In the genomic region with DNA sequence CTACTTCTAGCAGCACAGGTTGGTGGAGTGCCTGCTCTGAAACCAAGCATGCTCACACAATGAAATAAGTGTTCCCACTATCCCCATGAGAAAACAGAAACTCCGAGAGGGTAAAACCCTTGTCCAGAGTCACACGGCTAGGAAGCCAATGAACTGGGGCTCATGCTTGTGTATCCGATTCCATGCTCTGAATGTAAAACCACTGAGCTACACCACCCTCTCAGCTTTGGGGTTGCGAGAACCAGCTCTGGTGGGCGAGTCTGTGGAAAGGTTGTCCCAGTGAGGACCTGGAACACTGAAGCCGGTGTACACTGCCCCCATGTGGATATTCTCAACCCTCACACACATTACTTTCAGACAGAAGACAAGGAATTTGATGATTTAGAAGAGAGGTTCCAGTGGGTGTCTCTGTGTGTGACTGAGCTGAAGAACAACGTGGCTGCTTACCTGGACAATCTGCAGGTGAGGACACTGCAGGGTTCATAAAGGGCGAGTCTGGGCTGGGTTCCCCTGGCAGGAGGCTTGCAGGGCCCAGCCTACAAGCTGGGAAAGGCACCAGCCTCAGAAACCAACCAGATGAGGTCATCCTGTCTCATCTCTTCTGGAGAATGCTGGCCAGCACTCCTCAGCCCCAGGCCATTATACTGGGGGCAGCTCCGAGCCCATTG, we compare ENCODE assay signal across 8 cellular contexts. TPM values are rescaled to one million over a fixed set of nuclear protein-coding genes. Genes with fewer than 3 reads are reported as not detected.
DNase-seq lines count a peak whose midpoint lies in the region; ATAC-seq, FAIRE-seq and TF ChIP-seq lines count a peak whose summit lies in the region.

No MANE protein-coding gene starts in this region.

- intact Hi-C loops in endothelial cell of umbilical vein (cut with micrococcal nuclease) = loop anchor here (1.0 to 5.0 kb wide), 7 partner anchors 37 to 236 kb away; a partner anchor contains a TSS

- no peaks in the 10 kb centered on the region for H3F3A ChIP-seq in SU-DHL-6 (ENCODE audit: insufficient read depth)

- dilution Hi-C loops in endothelial cell of umbilical vein (cut with MboI; ENCODE audit: extremely low pct_ligation_motif_present, low sequenced_read_pairs) = no loop called here

- H3K27me3 ChIP-seq in KMS-11 (ENCODE audit: insufficient read depth, low read depth) (no peaks in the 10 kb centered on the region), SU-DHL-6 (ENCODE audit: low read length) (no peaks in the 10 kb centered on the region), endothelial cell of umbilical vein (ENCODE audit: control insufficient read depth in 2 of 2, insufficient read depth in 2 of 2, low read length in 2 of 2) (no peaks in the 10 kb centered on the region)

- H3K36me3 ChIP-seq in KMS-11 (ENCODE audit: insufficient read depth) (no peaks in the 10 kb centered on the region), SU-DHL-6 (ENCODE audit: low read length) (no peaks in the 10 kb centered on the region), endothelial cell of umbilical vein (ENCODE audit: control insufficient read depth in 2 of 2, extremely low read depth in 1 of 2, insufficient read depth in 2 of 2, low read length in 2 of 2) (peaks cover 0 to 11% of the 10 kb centered on the region in 2 experiments)

- CTCF ChIA-PET in endothelial cell of umbilical vein (lab: Charles Lee) = interaction anchor here (0.6 to 4.8 kb wide), 45 partner anchors 9 to 373 kb away, joined by 3 to 71 read pairs (median 5); a partner anchor contains a TSS

- no peaks in the 10 kb centered on the region for H4K20me1 ChIP-seq in KMS-11 (ENCODE audit: insufficient read depth)
- no peaks in the 10 kb centered on the region for H4K20me1 ChIP-seq in SU-DHL-6 (ENCODE audit: low read depth, low read length)
- no peaks in the 10 kb centered on the region for H4K20me1 ChIP-seq in endothelial cell of umbilical vein (replicated peaks; ENCODE audit: control insufficient read depth, extremely low read depth, insufficient read depth, low read length)

- TF ChIP-seq CTCF in KMS-11 (conservative IDR thresholded peaks at IDR 0.05; ENCODE audit: low read depth, low read length) = peak; percentile 73
- TF ChIP-seq CTCF in SU-DHL-6 (IDR thresholded peaks at IDR 0.05; ENCODE audit: insufficient read depth, low read length, poor library complexity, severe bottlenecking) = peak; percentile 79
- peak; percentile 67 to 75 for TF ChIP-seq CTCF in endothelial cell of umbilical vein (IDR thresholded peaks at IDR 0.05; ENCODE audit: extremely low read depth in 1 of 2, insufficient read depth in 1 of 2, low read depth in 1 of 2, low read length in 2 of 2)

- H2AFZ ChIP-seq in KMS-11 (ENCODE audit: low read depth) = no peak overlapping the region
- H2AFZ ChIP-seq in SU-DHL-6 (ENCODE audit: low read depth, low read length, severe bottlenecking) = no peak overlapping the region
- H2AFZ ChIP-seq in endothelial cell of umbilical vein (ENCODE audit: low read depth, low read length) = no peak overlapping the region

- H3K4me1 ChIP-seq in KMS-11 (ENCODE audit: low read depth, poor library complexity, severe bottlenecking) (peaks cover 37% of the 10 kb centered on the region), endothelial cell of umbilical vein (ENCODE audit: control insufficient read depth, extremely low read depth, insufficient read depth, low read length) (peaks cover 6% of the 10 kb centered on the region)

- no peaks in the 10 kb centered on the region for H3K9me2 ChIP-seq in SU-DHL-6 (replicated peaks; ENCODE audit: insufficient read depth, low read length)

- no peak overlapping the region for H3K4me2 ChIP-seq in KMS-11
- no peak overlapping the region for H3K4me2 ChIP-seq in SU-DHL-6 (ENCODE audit: low read depth, low read length, poor library complexity, severe bottlenecking)
- no peak overlapping the region for H3K4me2 ChIP-seq in endothelial cell of umbilical vein (ENCODE audit: insufficient read depth, low read length)

- H3K4me3 ChIP-seq in KMS-11 (IDR thresholded peaks at IDR 0.05; ENCODE audit: insufficient read depth, low read depth, low read length) (no peak overlapping the region), SU-DHL-6 (ENCODE audit: insufficient read depth, low read length, poor library complexity, severe bottlenecking) (no peak overlapping the region), endothelial cell of umbilical vein (replicated peaks in 1 of 3; ENCODE audit: insufficient read depth in 1 of 3, low read depth in 1 of 3, low read length in 3 of 3) (no peak overlapping the region)

- DNase-seq in NCI-H1436 (lab: John Stamatoyannopoulos, UW) = peak; percentile 10
- no peak for DNase-seq in NCI-H1436 treated with DMSO at 0.1 percent for 48 hours (lab: John Stamatoyannopoulos, UW)
- peak; percentile 70 for DNase-seq in endothelial cell of umbilical vein (ENCODE audit: low read depth, low spot score)
- DNase-seq in midbrain (lab: John Stamatoyannopoulos, UW) = peak; percentile 67
- DNase-seq in NK-92 treated with Interleukin-12 subunit alpha and Interleukin-12 subunit beta, amount 100 ng/mL, for 24 hours (lab: John Stamatoyannopoulos, UW) = no peak

- H3K9me3 ChIP-seq in SU-DHL-6 (ENCODE audit: insufficient read depth, low read length) (no peaks in the 10 kb centered on the region), endothelial cell of umbilical vein (replicated peaks; ENCODE audit: control insufficient read depth, insufficient read depth, low read length) (no peaks in the 10 kb centered on the region)

- H3K79me2 ChIP-seq in KMS-11 (ENCODE audit: insufficient read depth, low read depth) (no peaks in the 10 kb centered on the region), SU-DHL-6 (ENCODE audit: insufficient read depth, low read length) (no peaks in the 10 kb centered on the region), endothelial cell of umbilical vein (ENCODE audit: control insufficient read depth, insufficient read depth, low read length) (no peaks in the 10 kb centered on the region)

- POLR2A ChIA-PET in endothelial cell of umbilical vein (lab: Charles Lee) = no interaction called here

- no peak for TF ChIP-seq POLR2A in endothelial cell of umbilical vein (IDR thresholded peaks at IDR 0.05; ENCODE audit: low read depth, low read length)

- H3K9me1 ChIP-seq in endothelial cell of umbilical vein (replicated peaks; ENCODE audit: control insufficient read depth, extremely low read depth, insufficient read depth, low read length) = no peaks in the 10 kb centered on the region

- no peak overlapping the region for H3K9ac ChIP-seq in KMS-11
- no peak overlapping the region for H3K9ac ChIP-seq in SU-DHL-6 (ENCODE audit: low read length)
- H3K9ac ChIP-seq in endothelial cell of umbilical vein (replicated peaks; ENCODE audit: extremely low read depth, insufficient read depth, low read length) = no peak overlapping the region

- peak; percentile 46 for ATAC-seq in GM21360 (IDR thresholded peaks at IDR 0.05; ENCODE audit: unreplicated experiment)

- FAIRE-seq in endothelial cell of umbilical vein (lab: Jason Lieb, UNC) = peak; percentile 92

- no TSS peak for BruUV-seq in endothelial cell of umbilical vein (replicated peaks; lab: Mats Ljungman, UMichigan)

- H3K27ac ChIP-seq in KMS-11 (no peak overlapping the region), SU-DHL-6 (ENCODE audit: low read depth, low read length) (no peak overlapping the region), endothelial cell of umbilical vein (ENCODE audit: insufficient read depth, low read depth, low read length) (no peak overlapping the region)

TF ChIP-seq in endothelial cell of umbilical vein, 7 proteins besides CTCF, POLR2A, EP300 and RAD21:
- TF ChIP-seq EZH2 (IDR thresholded peaks at IDR 0.05; ENCODE audit: borderline replicate concordance, low read depth, low read length, severe bottlenecking) (no peak), JUN (IDR thresholded peaks at IDR 0.05; ENCODE audit: borderline replicate concordance, insufficient read depth, insufficient read length, low read depth) (no peak), GATA2 (IDR thresholded peaks at IDR 0.05; ENCODE audit: insufficient read depth, insufficient read length, low read depth, low read length) (no peak), FOS (IDR thresholded peaks at IDR 0.05; ENCODE audit: borderline replicate concordance, insufficient read depth, low read length) (no peak)
- TF ChIP-seq, protein P1, sequence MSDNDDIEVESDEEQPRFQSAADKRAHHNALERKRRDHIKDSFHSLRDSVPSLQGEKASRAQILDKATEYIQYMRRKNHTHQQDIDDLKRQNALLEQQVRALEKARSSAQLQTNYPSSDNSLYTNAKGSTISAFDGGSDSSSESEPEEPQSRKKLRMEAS (IDR thresholded peaks at IDR 0.05; ENCODE audit: insufficient read depth, insufficient read length) = no peak

RNA-seq across cellular contexts. Expression of a gene that starts 37.4 kb away (rescaled TPM):
- 7.0 and 7.1 TPM in 2 replicates for total RNA-seq in endothelial cell of umbilical vein
- polyA plus RNA-seq in endothelial cell of umbilical vein = 4.4 and 4.9 TPM in 2 replicates
- polyA plus RNA-seq in endothelial cell of umbilical vein (2011; cell fraction: cytosol; rRNA removed) = 3.6 and 4.3 TPM in 2 replicates
- 9.7 and 10.3 TPM in 2 replicates for polyA plus RNA-seq in endothelial cell of umbilical vein (2011; cell fraction: nucleus; rRNA removed)
- 2.7 and 3.2 TPM in 2 replicates for polyA plus RNA-seq in endothelial cell of umbilical vein (2012)
- 7.5 and 7.6 TPM in 2 replicates for polyA minus RNA-seq in endothelial cell of umbilical vein
- polyA minus RNA-seq in endothelial cell of umbilical vein (2011; cell fraction: cytosol; rRNA and poly(A)+ RNA removed) = not detected
- polyA minus RNA-seq in endothelial cell of umbilical vein (2011; cell fraction: nucleus; rRNA and poly(A)+ RNA removed) = 6.9 and 7.0 TPM in 2 replicates

Comparison
In these comparisons a context has a peak if more than half of its experiments do, and no peak if none do; other contexts are left out.
1. DNase-seq: peak in NCI-H1436 (single experiment), endothelial cell of umbilical vein (single experiment) and midbrain (single experiment); none in NCI-H1436 treated with DMSO at 0.1 percent for 48 hours (single experiment) and NK-92 treated with Interleukin-12 subunit alpha and Interleukin-12 subunit beta, amount 100 ng/mL, for 24 hours (single experiment).
2. Peak in every context shown above with its lines, with median percentiles within 50 percentile points of each other: CTCF ChIP-seq.